Comparison of ENCODE assay signal across 12 cellular contexts in genomic region chr5:86118542-86118941, GRCh38.
A peak's percentile ranks its signal among the peaks of the same experiment; 100 is the strongest.
DNase-seq lines count a peak whose midpoint lies in the region; ATAC-seq and FAIRE-seq lines count a peak whose summit lies in the region.
"Had no signal": no experiment of that assay in that cellular context is flagged by ENCODE, and none has a peak within 500 bp of the region (broad histone marks: within the 10 kb centered on the region; RNA-seq: fewer than 3 reads in every experiment).

No MANE protein-coding gene starts in this region.

- ATAC-seq in GM19328 (IDR thresholded peaks at IDR 0.05; ENCODE audit: unreplicated experiment), result peak; percentile 71
- peak; percentile 67 for ATAC-seq in HG03439 (IDR thresholded peaks at IDR 0.05; ENCODE audit: unreplicated experiment)
- ATAC-seq: foreskin keratinocyte, upper lobe of right lung had no signal

- DNase-seq in SK-MEL-5 (ENCODE audit: low read depth, low spot score) (peak; percentile 42), SKM-1 treated with dmso at 0.1 percent for 144 hours (lab: John Stamatoyannopoulos, UW; ENCODE audit: unreplicated experiment) (no peak), retina (no peak), middle frontal gyrus (ENCODE audit: extremely low spot score, low spot score) (no peak), dedifferentiated amniotic fluid mesenchymal stem cell (ENCODE audit: extremely low spot score) (no peak)
- DNase-seq: foreskin keratinocyte, left ventricle myocardium inferior, NCI-H2029, upper lobe of right lung had no signal

- in situ Hi-C loops in SK-MEL-5 (cut with HindIII; ENCODE audit: low pct_unique_long_range_greater_than_20kb, low sequenced_read_pairs), result no loop called here

- peak; percentile 9 for FAIRE-seq in A204.1 (lab: Jason Lieb, UNC)
